ENCODE assay signal across 8 cellular contexts in the genomic region with DNA sequence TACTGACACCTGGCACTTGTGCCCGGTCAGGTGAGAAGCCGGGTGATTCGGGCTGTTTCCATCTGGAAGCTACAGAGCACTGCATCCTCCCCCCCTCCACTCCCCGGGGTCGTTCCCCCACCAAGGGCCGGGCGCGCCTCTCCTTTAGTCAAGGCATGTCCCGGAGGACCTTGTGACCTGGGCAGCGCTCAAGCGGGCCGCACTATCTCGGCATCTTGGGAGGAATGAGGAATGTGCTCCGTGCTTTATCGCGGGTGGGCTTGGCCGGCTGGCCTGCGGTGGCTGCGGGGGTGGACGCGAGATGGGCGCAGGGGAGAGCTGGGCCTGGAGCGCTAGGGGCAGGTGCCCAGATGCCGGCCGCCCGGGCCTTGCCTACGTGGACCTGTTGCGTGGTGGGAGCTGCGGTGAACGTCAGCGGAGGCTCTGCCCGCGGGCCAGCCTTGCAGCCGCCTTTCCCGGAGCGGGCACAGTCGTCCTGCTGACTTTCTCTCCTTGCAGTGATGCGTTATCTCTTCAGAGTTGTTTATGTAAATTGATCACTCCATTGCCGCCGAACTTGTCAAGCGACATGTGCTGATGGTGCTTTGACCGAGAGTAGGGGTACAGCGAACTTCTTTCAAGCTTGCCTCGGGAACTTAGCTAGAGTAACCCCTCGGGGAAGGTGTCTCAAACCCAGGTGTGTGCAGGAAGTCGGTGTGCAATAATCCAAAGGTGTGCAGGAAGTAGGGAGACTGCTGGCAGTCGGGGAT. TPM values are rescaled to one million over a fixed set of nuclear protein-coding genes. Genes with fewer than 3 reads are reported as not detected.
DNase-seq lines count a peak whose midpoint lies in the region; ATAC-seq and TF ChIP-seq lines count a peak whose summit lies in the region.

No MANE protein-coding gene starts in this region.

- H3K9me2 ChIP-seq in HCT116 (ENCODE audit: insufficient read depth): no peaks in the 10 kb centered on the region

- H2AFZ ChIP-seq in HCT116 (ENCODE audit: low read depth, low read length, poor library complexity, severe bottlenecking): no peak overlapping the region

- no peaks in the 10 kb centered on the region for H3K36me3 ChIP-seq in HCT116 (ENCODE audit: control insufficient read depth in 1 of 2, insufficient read depth in 2 of 2, low read length in 2 of 2)
- no peaks in the 10 kb centered on the region for H3K36me3 ChIP-seq in muscle layer of colon (ENCODE audit: insufficient read depth, low read length)

- H4K20me1 ChIP-seq in HCT116 (ENCODE audit: insufficient read depth): no peaks in the 10 kb centered on the region

- H3K36me3 Mint-ChIP-seq in activated B cell treated with CpG ODN at 0.5 μM for 24 hours (ENCODE audit: low read depth): peaks cover 12% of the 10 kb centered on the region

- H3K27ac Mint-ChIP-seq in activated B cell treated with CpG ODN at 0.5 μM for 24 hours: peak overlapping the region; percentile 79

- BruUV-seq in HCT116 (replicated peaks; lab: Mats Ljungman, UMichigan): no TSS peak

- intact Hi-C loops in HCT116 (cut with micrococcal nuclease): loop anchor here (2.0 kb wide), 1 partner anchor 61 kb away; no protein-coding TSS in a partner anchor
- intact Hi-C loops in activated B cell treated with CpG ODN at 0.5 μM for 24 hours (cut with micrococcal nuclease): loop anchor here (2.0 to 10.0 kb wide), 3 partner anchors 1131 to 1511 kb away; a partner anchor contains a TSS

- H3K4me3 ChIP-seq in HCT116 (replicated peaks in 1 of 2; ENCODE audit: low read depth in 1 of 2, low read length in 2 of 2) (peak overlapping the region; percentile 65 to 75), epithelial cell of esophagus (ENCODE audit: low read length) (peak overlapping the region; percentile 86), muscle layer of colon (ENCODE audit: low read depth in 1 of 2, low read length in 2 of 2) (peak overlapping the region; percentile 76 to 91)

- H3K9me3 ChIP-seq in HCT116 (ENCODE audit: control insufficient read depth in 1 of 2, insufficient read depth in 1 of 2, low read depth in 1 of 2, low read length in 2 of 2) (no peaks in the 10 kb centered on the region), muscle layer of colon (ENCODE audit: low read length) (no peaks in the 10 kb centered on the region)

- peaks cover 2% of the 10 kb centered on the region for H3K27me3 Mint-ChIP-seq in activated B cell treated with CpG ODN at 0.5 μM for 24 hours

- H3K9ac ChIP-seq in HCT116 (ENCODE audit: low read length): peak overlapping the region; percentile 76
- peak overlapping the region; percentile 85 for H3K9ac ChIP-seq in muscle layer of colon (ENCODE audit: low read length)

- peak overlapping the region; percentile 95 for H3K4me2 ChIP-seq in HCT116 (ENCODE audit: low read length)

- ATAC-seq in HCT116: peak; percentile 12
- ATAC-seq in activated B cell treated with CpG ODN at 0.5 μM for 24 hours (ENCODE audit: low read depth): no peak

- POLR2A ChIA-PET in HCT116 (lab: Charles Lee) (interaction anchor here (0.6 to 3.9 kb wide), 5 partner anchors 9 to 1639 kb away, joined by 3 to 20 read pairs (median 4); no protein-coding TSS in a partner anchor), activated B cell treated with CpG ODN at 0.5 μM for 24 hours (lab: Charles Lee) (interaction anchor here (1.8 kb wide), 1 partner anchor 248 kb away, joined by 8 read pairs; no protein-coding TSS in a partner anchor)

- no peak for DNase-seq in HCT116 (ENCODE audit: low read depth, low spot score)
- peak; percentile 26 for DNase-seq in activated B cell treated with CpG ODN at 0.5 μM for 24 hours
- DNase-seq in epithelial cell of esophagus (ENCODE audit: low read depth): peak; percentile 57
- peak; percentile 50 for DNase-seq in ureter (ENCODE audit: low spot score)
- DNase-seq in cortex of kidney (lab: John Stamatoyannopoulos, UW): no peak
- DNase-seq in MV-4-11 (lab: John Stamatoyannopoulos, UW): no peak

- H3K4me1 Mint-ChIP-seq in activated B cell treated with CpG ODN at 0.5 μM for 24 hours: peaks cover 27% of the 10 kb centered on the region

- RAD21 ChIA-PET in HCT116 (lab: Charles Lee; ENCODE audit: low non-redundant PET in 1 of 2, low total read pairs in 2 of 2, uncharacterized antibody in 2 of 2, unreplicated experiment in 2 of 2): interaction anchor here (0.6 to 1.1 kb wide), 3 partner anchors 70 to 160 kb away, joined by 3 to 5 read pairs (median 4); no protein-coding TSS in a partner anchor

- H3K9me3 Mint-ChIP-seq in activated B cell treated with CpG ODN at 0.5 μM for 24 hours: no peaks in the 10 kb centered on the region

- H3K79me2 ChIP-seq in HCT116 (ENCODE audit: insufficient read depth, low read length): peaks cover 52% of the 10 kb centered on the region

- peak overlapping the region; percentile 99 for H3K4me3 Mint-ChIP-seq in activated B cell treated with CpG ODN at 0.5 μM for 24 hours

- TF ChIP-seq POLR2A in HCT116 (IDR thresholded peaks at IDR 0.05; ENCODE audit: borderline replicate concordance, extremely low read depth, insufficient read depth, insufficient read length): no peak

- TF ChIP-seq CTCF in 22Rv1 (IDR thresholded peaks at IDR 0.05): no peak
- TF ChIP-seq CTCF in HCT116 (IDR thresholded peaks at IDR 0.05 in 2 of 3, conservative IDR thresholded peaks at IDR 0.05 in 1 of 3; ENCODE audit: borderline replicate concordance in 1 of 3, insufficient read depth in 1 of 3, low read depth in 2 of 3, low read length in 2 of 3): no peak
- TF ChIP-seq CTCF in activated B cell treated with CpG ODN at 0.5 μM for 24 hours (IDR thresholded peaks at IDR 0.05): no peak
- TF ChIP-seq CTCF in epithelial cell of esophagus (IDR thresholded peaks at IDR 0.05; ENCODE audit: insufficient read depth, low read depth, low read length, missing control alignments): no peak

- H3K4me1 ChIP-seq in HCT116 (ENCODE audit: control insufficient read depth in 1 of 2, insufficient read depth in 2 of 2, low read length in 2 of 2) (peaks cover 25 to 47% of the 10 kb centered on the region in 2 experiments), muscle layer of colon (ENCODE audit: insufficient read depth, low read length) (peaks cover 19% of the 10 kb centered on the region)

- no peaks in the 10 kb centered on the region for H3K27me3 ChIP-seq in HCT116 (ENCODE audit: insufficient read depth, low read length)
- H3K27me3 ChIP-seq in muscle layer of colon (ENCODE audit: control insufficient read depth in 1 of 2, insufficient read depth in 2 of 2, low read length in 2 of 2): no peaks in the 10 kb centered on the region

- TF ChIP-seq RAD21 in HCT116 (IDR thresholded peaks at IDR 0.05; ENCODE audit: low read depth): 0 out of 2 replicates have a peak, but pooled peaks have one; percentile 5

- CTCF ChIA-PET in HCT116 (lab: Charles Lee): interaction anchor here (0.9 to 2.1 kb wide), 2 partner anchors 67 to 70 kb away, joined by 4 to 10 read pairs; no protein-coding TSS in a partner anchor
- CTCF ChIA-PET in activated B cell treated with CpG ODN at 0.5 μM for 24 hours (lab: Charles Lee): interaction anchor here (1.6 kb wide), 1 partner anchor 13 kb away, joined by 6 read pairs; no protein-coding TSS in a partner anchor

- H3K27ac ChIP-seq in 22Rv1: peak overlapping the region; percentile 81
- peak overlapping the region; percentile 92 for H3K27ac ChIP-seq in HCT116 (ENCODE audit: low read depth, low read length)
- peak overlapping the region; percentile 79 for H3K27ac ChIP-seq in muscle layer of colon (ENCODE audit: low read depth, low read length)

TF ChIP-seq in HCT116, 20 proteins besides CTCF, POLR2A, EP300 and RAD21:
- TF ChIP-seq SP1 (IDR thresholded peaks at IDR 0.05; ENCODE audit: low read depth) (no peak), SIN3A (IDR thresholded peaks at IDR 0.05; ENCODE audit: low read depth) (0 out of 2 replicates have a peak, but pooled peaks have one; percentile 9), CBX3 (IDR thresholded peaks at IDR 0.05; ENCODE audit: low read depth) (no peak), FOSL1 (IDR thresholded peaks at IDR 0.05; ENCODE audit: low read depth) (no peak), EGR1 (IDR thresholded peaks at IDR 0.05; ENCODE audit: low read depth) (peak; percentile 62; the same call in 1 of the 2 replicates), POLR2AphosphoS5 (IDR thresholded peaks at IDR 0.05; ENCODE audit: low read depth, low read length) (peak; percentile 38; the same call in 1 of the 2 replicates)
- TF ChIP-seq, protein P1, sequence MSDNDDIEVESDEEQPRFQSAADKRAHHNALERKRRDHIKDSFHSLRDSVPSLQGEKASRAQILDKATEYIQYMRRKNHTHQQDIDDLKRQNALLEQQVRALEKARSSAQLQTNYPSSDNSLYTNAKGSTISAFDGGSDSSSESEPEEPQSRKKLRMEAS (IDR thresholded peaks at IDR 0.05): peak; percentile 6; the same call in 1 of the 2 replicates
- TF ChIP-seq, protein P2, sequence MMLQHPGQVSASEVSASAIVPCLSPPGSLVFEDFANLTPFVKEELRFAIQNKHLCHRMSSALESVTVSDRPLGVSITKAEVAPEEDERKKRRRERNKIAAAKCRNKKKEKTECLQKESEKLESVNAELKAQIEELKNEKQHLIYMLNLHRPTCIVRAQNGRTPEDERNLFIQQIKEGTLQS (IDR thresholded peaks at IDR 0.05): no peak

RNA-seq across cellular contexts. Expression of a gene that starts 1.1 kb away (rescaled TPM):
- total RNA-seq in HCT116 (2021; ENCODE audit: unreplicated experiment) (19.8 TPM), activated B cell treated with CpG ODN at 0.5 μM for 24 hours (3.0 and 4.7 TPM in 2 replicates), ureter (46.9 TPM)
- 10.9 and 11.9 TPM in 2 replicates for polyA plus RNA-seq in HCT116 (2012)

Comparison
In these comparisons a context has a peak if more than half of its experiments do, and no peak if none do; other contexts are left out.
1. DNase-seq: peak in activated B cell treated with CpG ODN at 0.5 μM for 24 hours (single experiment), epithelial cell of esophagus (single experiment) and ureter (single experiment); none in HCT116 (single experiment), cortex of kidney (single experiment) and MV-4-11 (single experiment).
2. Peak in every context shown above with its lines, with median percentiles within 50 percentile points of each other: H3K27ac ChIP-seq and H3K4me3 ChIP-seq.